In genomic region chr1:37931493-37932158, GRCh38 we compare ENCODE assay signal across 1 cellular context.
TF ChIP-seq lines count a peak whose summit lies in the region.

No MANE protein-coding gene starts in this region.

TF ChIP-seq in HepG2, 621 proteins besides CTCF, POLR2A, EP300 and RAD21 (continued from another document):
- TF ChIP-seq HNF1A (IDR thresholded peaks at IDR 0.05; ENCODE audit: low read depth), result no peak
- TF ChIP-seq HNF1A (CRISPR knock-in tag; IDR thresholded peaks at IDR 0.05; ENCODE audit: borderline replicate concordance), result no peak
- TF ChIP-seq RBFOX2 (IDR thresholded peaks at IDR 0.05; ENCODE audit: low read depth, low read length), result peak; percentile 77
- TF ChIP-seq GMEB1 (CRISPR knock-in tag; IDR thresholded peaks at IDR 0.05; ENCODE audit: borderline replicate concordance), result 0 out of 2 replicates have a peak, but pooled peaks have one; percentile 18
- TF ChIP-seq ZSCAN9 (CRISPR knock-in tag; IDR thresholded peaks at IDR 0.05; ENCODE audit: borderline replicate concordance), result no peak
- TF ChIP-seq ZNF800 (CRISPR knock-in tag; IDR thresholded peaks at IDR 0.05), result 0 out of 2 replicates have a peak, but pooled peaks have one; percentile 62
- no peak for TF ChIP-seq RAD51 (IDR thresholded peaks at IDR 0.05; ENCODE audit: borderline replicate concordance)
- TF ChIP-seq KLF12 (CRISPR knock-in tag; IDR thresholded peaks at IDR 0.05; ENCODE audit: borderline replicate concordance), result no peak
- no peak for TF ChIP-seq ZNF841 (CRISPR knock-in tag; IDR thresholded peaks at IDR 0.05; ENCODE audit: borderline replicate concordance)
- TF ChIP-seq RFX5 (IDR thresholded peaks at IDR 0.05; ENCODE audit: low read depth, low read length), result peak; percentile 39; the same call in 1 of the 2 replicates
- TF ChIP-seq ZNF263 (CRISPR knock-in tag; IDR thresholded peaks at IDR 0.05), result no peak
- TF ChIP-seq, protein P1, sequence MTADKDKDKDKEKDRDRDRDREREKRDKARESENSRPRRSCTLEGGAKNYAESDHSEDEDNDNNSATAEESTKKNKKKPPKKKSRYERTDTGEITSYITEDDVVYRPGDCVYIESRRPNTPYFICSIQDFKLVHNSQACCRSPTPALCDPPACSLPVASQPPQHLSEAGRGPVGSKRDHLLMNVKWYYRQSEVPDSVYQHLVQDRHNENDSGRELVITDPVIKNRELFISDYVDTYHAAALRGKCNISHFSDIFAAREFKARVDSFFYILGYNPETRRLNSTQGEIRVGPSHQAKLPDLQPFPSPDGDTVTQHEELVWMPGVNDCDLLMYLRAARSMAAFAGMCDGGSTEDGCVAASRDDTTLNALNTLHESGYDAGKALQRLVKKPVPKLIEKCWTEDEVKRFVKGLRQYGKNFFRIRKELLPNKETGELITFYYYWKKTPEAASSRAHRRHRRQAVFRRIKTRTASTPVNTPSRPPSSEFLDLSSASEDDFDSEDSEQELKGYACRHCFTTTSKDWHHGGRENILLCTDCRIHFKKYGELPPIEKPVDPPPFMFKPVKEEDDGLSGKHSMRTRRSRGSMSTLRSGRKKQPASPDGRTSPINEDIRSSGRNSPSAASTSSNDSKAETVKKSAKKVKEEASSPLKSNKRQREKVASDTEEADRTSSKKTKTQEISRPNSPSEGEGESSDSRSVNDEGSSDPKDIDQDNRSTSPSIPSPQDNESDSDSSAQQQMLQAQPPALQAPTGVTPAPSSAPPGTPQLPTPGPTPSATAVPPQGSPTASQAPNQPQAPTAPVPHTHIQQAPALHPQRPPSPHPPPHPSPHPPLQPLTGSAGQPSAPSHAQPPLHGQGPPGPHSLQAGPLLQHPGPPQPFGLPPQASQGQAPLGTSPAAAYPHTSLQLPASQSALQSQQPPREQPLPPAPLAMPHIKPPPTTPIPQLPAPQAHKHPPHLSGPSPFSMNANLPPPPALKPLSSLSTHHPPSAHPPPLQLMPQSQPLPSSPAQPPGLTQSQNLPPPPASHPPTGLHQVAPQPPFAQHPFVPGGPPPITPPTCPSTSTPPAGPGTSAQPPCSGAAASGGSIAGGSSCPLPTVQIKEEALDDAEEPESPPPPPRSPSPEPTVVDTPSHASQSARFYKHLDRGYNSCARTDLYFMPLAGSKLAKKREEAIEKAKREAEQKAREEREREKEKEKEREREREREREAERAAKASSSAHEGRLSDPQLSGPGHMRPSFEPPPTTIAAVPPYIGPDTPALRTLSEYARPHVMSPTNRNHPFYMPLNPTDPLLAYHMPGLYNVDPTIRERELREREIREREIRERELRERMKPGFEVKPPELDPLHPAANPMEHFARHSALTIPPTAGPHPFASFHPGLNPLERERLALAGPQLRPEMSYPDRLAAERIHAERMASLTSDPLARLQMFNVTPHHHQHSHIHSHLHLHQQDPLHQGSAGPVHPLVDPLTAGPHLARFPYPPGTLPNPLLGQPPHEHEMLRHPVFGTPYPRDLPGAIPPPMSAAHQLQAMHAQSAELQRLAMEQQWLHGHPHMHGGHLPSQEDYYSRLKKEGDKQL (CRISPR knock-in tag; IDR thresholded peaks at IDR 0.05; ENCODE audit: low read depth), result no peak
- TF ChIP-seq ZBTB26 (CRISPR knock-in tag; IDR thresholded peaks at IDR 0.05; ENCODE audit: borderline replicate concordance), result no peak
- TF ChIP-seq ETV6 (CRISPR knock-in tag; conservative IDR thresholded peaks at IDR 0.05), result no peak
- TF ChIP-seq ZNF3 (CRISPR knock-in tag; IDR thresholded peaks at IDR 0.05), result no peak
- TF ChIP-seq ZBTB21 (CRISPR knock-in tag; IDR thresholded peaks at IDR 0.05), result no peak
- no peak for TF ChIP-seq JUN (CRISPR knock-in tag; IDR thresholded peaks at IDR 0.05)
- TF ChIP-seq ETS1 (CRISPR knock-in tag; IDR thresholded peaks at IDR 0.05), result no peak
- TF ChIP-seq MAZ (IDR thresholded peaks at IDR 0.05; ENCODE audit: borderline replicate concordance, low read depth, low read length), result peak; percentile 55; the same call in 1 of the 2 replicates
- no peak for TF ChIP-seq MAZ (CRISPR knock-in tag; IDR thresholded peaks at IDR 0.05; ENCODE audit: low read depth)
- TF ChIP-seq ZBTB1 (CRISPR knock-in tag; IDR thresholded peaks at IDR 0.05; ENCODE audit: borderline replicate concordance), result no peak
- TF ChIP-seq NCOA5 (CRISPR knock-in tag; IDR thresholded peaks at IDR 0.05), result no peak
- TF ChIP-seq CCDC6 (CRISPR knock-in tag; IDR thresholded peaks at IDR 0.05), result no peak
- no peak for TF ChIP-seq ZNF883 (CRISPR knock-in tag; IDR thresholded peaks at IDR 0.05; ENCODE audit: not compliant biosample characterization)
- no peak for TF ChIP-seq IRF1 (CRISPR knock-in tag; IDR thresholded peaks at IDR 0.05; ENCODE audit: low read depth)
- TF ChIP-seq DPF2 (CRISPR knock-in tag; IDR thresholded peaks at IDR 0.05; ENCODE audit: borderline replicate concordance, low read depth), result no peak
- TF ChIP-seq ZNF460 (CRISPR knock-in tag; IDR thresholded peaks at IDR 0.05; ENCODE audit: borderline replicate concordance), result no peak
- no peak for TF ChIP-seq SYNCRIP (IDR thresholded peaks at IDR 0.05; ENCODE audit: insufficient read depth, low read depth, low read length)
- TF ChIP-seq GABPA (IDR thresholded peaks at IDR 0.05; ENCODE audit: low read depth, low read length), result no peak
- 0 out of 2 replicates have a peak, but pooled peaks have one; percentile 26 for TF ChIP-seq GABPA (CRISPR knock-in tag; IDR thresholded peaks at IDR 0.05; ENCODE audit: low read depth)
- no peak for TF ChIP-seq GATAD1 (CRISPR knock-in tag; IDR thresholded peaks at IDR 0.05)
- TF ChIP-seq ZNF672 (CRISPR knock-in tag; IDR thresholded peaks at IDR 0.05), result no peak
- TF ChIP-seq ZNF260 (CRISPR knock-in tag; IDR thresholded peaks at IDR 0.05; ENCODE audit: borderline replicate concordance, low read depth), result no peak
- no peak for TF ChIP-seq ZNF382 (CRISPR knock-in tag; IDR thresholded peaks at IDR 0.05; ENCODE audit: borderline replicate concordance)
- TF ChIP-seq, protein P2, sequence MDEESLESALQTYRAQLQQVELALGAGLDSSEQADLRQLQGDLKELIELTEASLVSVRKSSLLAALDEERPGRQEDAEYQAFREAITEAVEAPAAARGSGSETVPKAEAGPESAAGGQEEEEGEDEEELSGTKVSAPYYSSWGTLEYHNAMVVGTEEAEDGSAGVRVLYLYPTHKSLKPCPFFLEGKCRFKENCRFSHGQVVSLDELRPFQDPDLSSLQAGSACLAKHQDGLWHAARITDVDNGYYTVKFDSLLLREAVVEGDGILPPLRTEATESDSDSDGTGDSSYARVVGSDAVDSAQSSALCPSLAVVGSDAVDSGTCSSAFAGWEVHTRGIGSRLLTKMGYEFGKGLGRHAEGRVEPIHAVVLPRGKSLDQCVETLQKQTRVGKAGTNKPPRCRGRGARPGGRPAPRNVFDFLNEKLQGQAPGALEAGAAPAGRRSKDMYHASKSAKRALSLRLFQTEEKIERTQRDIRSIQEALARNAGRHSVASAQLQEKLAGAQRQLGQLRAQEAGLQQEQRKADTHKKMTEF (CRISPR knock-in tag; IDR thresholded peaks at IDR 0.05), result 0 out of 2 replicates have a peak, but pooled peaks have one; percentile 23
- TF ChIP-seq SALL1 (CRISPR knock-in tag; IDR thresholded peaks at IDR 0.05), result peak; percentile 42
- no peak for TF ChIP-seq MLXIP (CRISPR knock-in tag; IDR thresholded peaks at IDR 0.05; ENCODE audit: borderline replicate concordance)
